In the genomic region with DNA sequence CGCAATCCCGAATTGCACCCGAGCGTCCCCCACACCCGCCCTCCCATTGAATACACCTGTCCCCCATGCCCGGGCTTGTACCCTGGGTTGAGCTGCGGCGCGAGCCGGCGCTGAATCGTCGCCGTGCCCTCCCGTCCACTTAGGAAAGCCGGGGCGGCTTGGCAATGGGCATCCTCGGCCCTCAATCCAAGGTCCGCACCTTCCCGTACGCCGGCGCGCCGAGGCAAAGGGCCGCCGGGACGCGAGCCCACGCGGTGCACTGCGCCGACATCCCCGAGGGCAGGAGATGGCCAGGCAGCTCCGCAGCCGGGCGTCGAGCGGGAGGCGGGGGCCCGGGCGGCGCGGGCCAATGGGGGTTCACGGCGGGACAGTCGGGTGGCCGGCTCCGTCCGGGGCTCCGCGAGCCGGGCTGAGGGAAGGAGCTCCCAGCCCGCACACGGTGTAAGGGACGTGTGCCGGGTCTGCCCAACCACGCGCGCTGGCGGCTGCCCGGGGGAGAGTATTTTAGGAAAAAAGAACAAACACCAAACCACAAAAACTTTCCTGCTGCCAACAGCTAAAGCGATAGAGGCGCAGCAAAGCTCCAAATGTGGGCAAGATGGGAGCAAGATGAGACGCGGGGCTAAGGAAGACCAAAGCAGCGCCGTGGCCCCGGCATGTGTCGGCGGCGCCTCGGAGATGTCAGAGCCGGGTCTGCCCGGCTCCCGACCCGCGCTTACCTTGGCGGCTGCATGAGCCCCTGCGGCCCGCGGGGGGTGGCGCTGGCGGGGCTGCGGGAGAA, we compare ENCODE assay signal across 8 cellular contexts. TPM values are rescaled to one million over a fixed set of nuclear protein-coding genes. Genes with fewer than 3 reads are reported as not detected.
A peak's percentile ranks its signal among the peaks of the same experiment; 100 is the strongest.
DNase-seq lines count a peak whose midpoint lies in the region; ATAC-seq, FAIRE-seq and TF ChIP-seq lines count a peak whose summit lies in the region.

No MANE protein-coding gene starts in this region.

- H3K27me3 ChIP-seq in SJCRH30 (no peaks in the 10 kb centered on the region), ectodermal cell (ENCODE audit: control insufficient read depth, insufficient read depth, low read length, poor library complexity, severe bottlenecking) (peaks cover 18% of the 10 kb centered on the region), muscle layer of colon (ENCODE audit: control insufficient read depth in 1 of 2, insufficient read depth in 2 of 2, low read length in 2 of 2) (no peaks in the 10 kb centered on the region)

- H3K36me3 ChIP-seq in SJCRH30 (peaks cover 22% of the 10 kb centered on the region), ectodermal cell (ENCODE audit: control insufficient read depth, insufficient read depth, low read length) (peaks cover 8% of the 10 kb centered on the region), muscle layer of colon (ENCODE audit: insufficient read depth, low read length) (no peaks in the 10 kb centered on the region)

- H3K4me3 ChIP-seq in SJCRH30 (peak overlapping the region; percentile 70), ectodermal cell (ENCODE audit: insufficient read depth, low read depth, low read length) (peak overlapping the region; percentile 70), muscle layer of colon (ENCODE audit: low read depth in 1 of 2, low read length in 2 of 2) (peak overlapping the region; percentile 69 to 75)

- H3K27ac ChIP-seq in SJCRH30 (peak overlapping the region; percentile 80), ectodermal cell (ENCODE audit: insufficient read depth, low read depth, low read length, poor library complexity, severe bottlenecking) (peak overlapping the region; percentile 44), muscle layer of colon (ENCODE audit: low read depth, low read length) (peak overlapping the region; percentile 85)

- FAIRE-seq in RCC 7860 (lab: Jason Lieb, UNC) = no peak

- ATAC-seq in HG03460 (IDR thresholded peaks at IDR 0.05; ENCODE audit: unreplicated experiment) = no peak

- H3K4me1 ChIP-seq in SJCRH30 = peaks cover 7% of the 10 kb centered on the region; the same call in 1 of the 2 replicates
- peaks cover 15% of the 10 kb centered on the region for H3K4me1 ChIP-seq in ectodermal cell (ENCODE audit: control insufficient read depth, insufficient read depth, low read length)
- peaks cover 45% of the 10 kb centered on the region for H3K4me1 ChIP-seq in muscle layer of colon (ENCODE audit: insufficient read depth, low read length)

- 0% methylated on average over 85 of the region's 85 CpGs for WGBS in ectodermal cell, 2 experiments

- no peaks in the 10 kb centered on the region for H3K9me3 ChIP-seq in SJCRH30 (replicated peaks)
- no peaks in the 10 kb centered on the region for H3K9me3 ChIP-seq in ectodermal cell (ENCODE audit: control insufficient read depth, low read length)
- H3K9me3 ChIP-seq in muscle layer of colon (ENCODE audit: low read length) = no peaks in the 10 kb centered on the region

- H3K9ac ChIP-seq in muscle layer of colon (ENCODE audit: low read length) = no peak overlapping the region

- POLR2A ChIA-PET in HEK293T (lab: Yijun Ruan, JAX) = interaction anchor here (1.7 kb wide), 1 partner anchor 16 kb away, joined by 12 read pairs; no protein-coding TSS in a partner anchor

- CTCF ChIA-PET in HEK293T (lab: Yijun Ruan, JAX) = interaction anchor here (0.7 to 3.4 kb wide), 24 partner anchors 9 to 1382 kb away, joined by 3 to 44 read pairs (median 6); no protein-coding TSS in a partner anchor

- DNase-seq in ELF-1 (ENCODE audit: low read depth, low spot score) (peak; percentile 59), HEK293T (ENCODE audit: extremely low spot score) (peak; percentile 51), SJCRH30 (peak; percentile 75 to 80), RCC 7860 (ENCODE audit: low spot score) (no peak)
- no peak for DNase-seq in stimulated activated naive CD4-positive, alpha-beta T cell treated with Interleukin-2 at 50 U/mL for 16 hours (lab: John Stamatoyannopoulos, UW)

TF ChIP-seq in HEK293T, 16 proteins besides CTCF, POLR2A, EP300 and RAD21:
- no peak for TF ChIP-seq SP1 (IDR thresholded peaks at IDR 0.05)
- TF ChIP-seq, protein P1, sequence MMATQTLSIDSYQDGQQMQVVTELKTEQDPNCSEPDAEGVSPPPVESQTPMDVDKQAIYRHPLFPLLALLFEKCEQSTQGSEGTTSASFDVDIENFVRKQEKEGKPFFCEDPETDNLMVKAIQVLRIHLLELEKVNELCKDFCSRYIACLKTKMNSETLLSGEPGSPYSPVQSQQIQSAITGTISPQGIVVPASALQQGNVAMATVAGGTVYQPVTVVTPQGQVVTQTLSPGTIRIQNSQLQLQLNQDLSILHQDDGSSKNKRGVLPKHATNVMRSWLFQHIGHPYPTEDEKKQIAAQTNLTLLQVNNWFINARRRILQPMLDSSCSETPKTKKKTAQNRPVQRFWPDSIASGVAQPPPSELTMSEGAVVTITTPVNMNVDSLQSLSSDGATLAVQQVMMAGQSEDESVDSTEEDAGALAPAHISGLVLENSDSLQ (IDR thresholded peaks at IDR 0.05) = no peak
- TF ChIP-seq FOXA1 (IDR thresholded peaks at IDR 0.05) = no peak
- no peak for TF ChIP-seq BHLHE40 (IDR thresholded peaks at IDR 0.05; ENCODE audit: borderline replicate concordance)
- TF ChIP-seq HDGF (IDR thresholded peaks at IDR 0.05; ENCODE audit: borderline replicate concordance) = no peak
- TF ChIP-seq NFRKB (IDR thresholded peaks at IDR 0.05) = no peak
- no peak for TF ChIP-seq ELF4 (IDR thresholded peaks at IDR 0.05)
- TF ChIP-seq ZNF384 (IDR thresholded peaks at IDR 0.05) = no peak
- no peak for TF ChIP-seq L3MBTL2 (conservative IDR thresholded peaks at IDR 0.05)
- TF ChIP-seq TARDBP (IDR thresholded peaks at IDR 0.05) = no peak
- no peak for TF ChIP-seq FOXM1 (IDR thresholded peaks at IDR 0.05; ENCODE audit: borderline replicate concordance)
- TF ChIP-seq LEF1 (IDR thresholded peaks at IDR 0.05; ENCODE audit: borderline replicate concordance) = no peak
- no peak for TF ChIP-seq SUZ12 (IDR thresholded peaks at IDR 0.05)
- TF ChIP-seq CTBP1 (IDR thresholded peaks at IDR 0.05; ENCODE audit: borderline replicate concordance) = no peak
- TF ChIP-seq FOXK2 (IDR thresholded peaks at IDR 0.05) = no peak
- no peak for TF ChIP-seq ARNT (IDR thresholded peaks at IDR 0.05)

RNA-seq across cellular contexts. Expression of a gene that starts 0.6 kb away (rescaled TPM):
- 52.5 and 52.7 TPM in 2 replicates for total RNA-seq in SJCRH30 (2014; rRNA removed; shearing (Covaris generic))
- 143 TPM for polyA plus RNA-seq in ectodermal cell (2013, experiment 1 of 4)
- polyA plus RNA-seq in ectodermal cell (2013, experiment 2 of 4) = 162 TPM
- 143 TPM for polyA plus RNA-seq in ectodermal cell (2013, experiment 3 of 4)
- polyA plus RNA-seq in ectodermal cell (2013, experiment 4 of 4) = 155 TPM

Comparison
In these comparisons a context has a peak if more than half of its experiments do, and no peak if none do; other contexts are left out.
1. DNase-seq: peak in ELF-1 (single experiment), HEK293T (single experiment) and SJCRH30 (2 of 2); none in RCC 7860 (single experiment) and stimulated activated naive CD4-positive, alpha-beta T cell treated with Interleukin-2 at 50 U/mL for 16 hours (single experiment).
2. Peak in every context shown above with its lines, with median percentiles within 50 percentile points of each other: H3K27ac ChIP-seq and H3K4me3 ChIP-seq.